Comparison of ENCODE assay signal across 9 cellular contexts in the genomic region with DNA sequence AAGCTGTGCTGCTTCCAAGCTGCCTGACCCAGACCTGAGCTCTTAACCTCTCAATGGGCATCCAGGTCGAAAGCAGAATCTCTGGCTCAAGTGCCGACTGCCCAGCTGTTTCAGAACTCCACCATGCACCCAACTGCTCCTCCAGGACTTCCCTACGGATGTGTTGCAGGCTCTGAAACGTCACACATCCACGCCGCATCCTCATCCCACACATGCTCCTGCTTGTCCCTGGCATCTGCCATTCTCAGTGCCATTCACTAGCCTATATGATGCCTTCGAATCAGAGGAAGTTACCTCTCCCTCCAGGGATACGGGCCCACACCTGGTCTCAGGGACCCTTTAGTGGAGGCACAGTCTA. TPM values are rescaled to one million over a fixed set of nuclear protein-coding genes. Genes with fewer than 3 reads are reported as not detected.
DNase-seq lines count a peak whose midpoint lies in the region; ATAC-seq and TF ChIP-seq lines count a peak whose summit lies in the region.
"Had no signal": no experiment of that assay in that cellular context is flagged by ENCODE, and none has a peak within 500 bp of the region (broad histone marks: within the 10 kb centered on the region; RNA-seq: fewer than 3 reads in every experiment).

No MANE protein-coding gene starts in this region.

- no peak for ATAC-seq in HG03571 (IDR thresholded peaks at IDR 0.05; ENCODE audit: unreplicated experiment)

- TF ChIP-seq CTCF in GM12864 (IDR thresholded peaks at IDR 0.05; ENCODE audit: low read depth, low read length, missing control alignments) (no peak), OCI-LY1 (IDR thresholded peaks at IDR 0.05; ENCODE audit: low read length) (no peak), endodermal cell (conservative IDR thresholded peaks at IDR 0.05) (no peak)

- H2BK5ac ChIP-seq in neuronal stem cell (ENCODE audit: low read length): no peak overlapping the region

- no peak overlapping the region for H2BK120ac ChIP-seq in neuronal stem cell (ENCODE audit: low read depth, low read length)

- peaks cover 5% of the 10 kb centered on the region for H3K4me1 ChIP-seq in OCI-LY1 (ENCODE audit: insufficient read depth, low read length, severe bottlenecking)
- H3K4me1 ChIP-seq in endodermal cell (ENCODE audit: control insufficient read depth, insufficient read depth, low read length): no peaks in the 10 kb centered on the region
- H3K4me1 ChIP-seq in neuronal stem cell (ENCODE audit: control insufficient read depth in 2 of 2, insufficient read depth in 1 of 2, low read depth in 1 of 2, low read length in 2 of 2): peaks cover 1 to 6% of the 10 kb centered on the region in 2 donors

- H3K36me3 ChIP-seq in OCI-LY1 (ENCODE audit: insufficient read depth, low read length): no peaks in the 10 kb centered on the region
- no peaks in the 10 kb centered on the region for H3K36me3 ChIP-seq in endodermal cell (ENCODE audit: control insufficient read depth, insufficient read depth, low read length)
- no peaks in the 10 kb centered on the region for H3K36me3 ChIP-seq in neuronal stem cell (replicated peaks in 1 of 2; ENCODE audit: control insufficient read depth in 2 of 2, insufficient read depth in 2 of 2, low read length in 2 of 2)

- H3K4me3 ChIP-seq in GM12864 (ENCODE audit: low read depth, low read length) (peak overlapping the region; percentile 59), OCI-LY1 (ENCODE audit: low read depth, low read length, poor library complexity, severe bottlenecking) (no peak overlapping the region), endodermal cell (ENCODE audit: low read length) (peak overlapping the region; percentile 65), neuronal stem cell (ENCODE audit: low read length in 2 of 2) (peak overlapping the region in 1 of 2 donors; percentile 27)

- H3F3A ChIP-seq in OCI-LY1 (ENCODE audit: insufficient read depth, low read length): no peaks in the 10 kb centered on the region

- no peaks in the 10 kb centered on the region for H3K9me3 Mint-ChIP-seq in endodermal cell

- H2AFZ ChIP-seq in OCI-LY1 (ENCODE audit: low read length) (no peak overlapping the region), neuronal stem cell (ENCODE audit: low read length) (peak overlapping the region; percentile 94)

- H3K14ac ChIP-seq in neuronal stem cell (ENCODE audit: low read length): no peak overlapping the region

- H3K27me3 Mint-ChIP-seq in endodermal cell (ENCODE audit: insufficient read depth): peaks cover 37% of the 10 kb centered on the region

- no peaks in the 10 kb centered on the region for H3K27me3 ChIP-seq in OCI-LY1 (ENCODE audit: insufficient read depth, low read length)
- H3K27me3 ChIP-seq in endodermal cell (ENCODE audit: control insufficient read depth, insufficient read depth, low read length, poor library complexity, severe bottlenecking): peaks cover 19% of the 10 kb centered on the region
- peaks cover 0 to 21% (median 4%) of the 10 kb centered on the region in 3 experiments for H3K27me3 ChIP-seq in neuronal stem cell (ENCODE audit: control insufficient read depth in 3 of 3, insufficient read depth in 3 of 3, low read depth in 1 of 3, low read length in 3 of 3)

- H3K36me3 Mint-ChIP-seq in endodermal cell (ENCODE audit: low read depth): no peaks in the 10 kb centered on the region

- no peaks in the 10 kb centered on the region for H4K20me1 ChIP-seq in OCI-LY1 (ENCODE audit: insufficient read depth, low read length)

- H4K8ac ChIP-seq in neuronal stem cell (ENCODE audit: low read depth, low read length): peak overlapping the region; percentile 33

- H3K4ac ChIP-seq in neuronal stem cell (ENCODE audit: low read length): no peak overlapping the region

- H3K18ac ChIP-seq in neuronal stem cell (ENCODE audit: low read length): no peak overlapping the region

- no peak overlapping the region for H3K23ac ChIP-seq in neuronal stem cell (ENCODE audit: low read depth, low read length, poor library complexity)

- no peak for DNase-seq in GM12864 (ENCODE audit: low read depth)
- no peak for DNase-seq in endodermal cell
- DNase-seq in neuronal stem cell (ENCODE audit: low spot score): no peak
- DNase-seq in DMS153 treated with DMSO at 0.1 percent for 48 hours (lab: John Stamatoyannopoulos, UW; ENCODE audit: unreplicated experiment): no peak
- no peak for DNase-seq in NCI-H524 treated with DMSO at 0.1 percent for 48 hours (lab: John Stamatoyannopoulos, UW)
- DNase-seq in NCI-H128 (lab: John Stamatoyannopoulos, UW; ENCODE audit: unreplicated experiment): no peak

- no peak overlapping the region for H3K27ac ChIP-seq in OCI-LY1 (ENCODE audit: low read depth, low read length, poor library complexity, severe bottlenecking)
- no peak overlapping the region for H3K27ac ChIP-seq in endodermal cell (ENCODE audit: low read depth, low read length)
- H3K27ac ChIP-seq in neuronal stem cell (replicated peaks; ENCODE audit: low read length): no peak overlapping the region

- peak overlapping the region; percentile 85 for H3K27ac Mint-ChIP-seq in endodermal cell

- no peaks in the 10 kb centered on the region for H3K79me2 ChIP-seq in OCI-LY1 (ENCODE audit: insufficient read depth, low read length)

- H3K4me3 Mint-ChIP-seq in endodermal cell: peak overlapping the region; percentile 56

- peaks cover 10% of the 10 kb centered on the region for H3K4me1 Mint-ChIP-seq in endodermal cell

- no peaks in the 10 kb centered on the region for H3K79me1 ChIP-seq in neuronal stem cell (ENCODE audit: low read depth, low read length)

- no peaks in the 10 kb centered on the region for H3K9me2 ChIP-seq in OCI-LY1 (ENCODE audit: low read depth, low read length)

- H2BK15ac ChIP-seq in neuronal stem cell (ENCODE audit: low read length): no peak overlapping the region

- WGBS in endodermal cell (ENCODE audit: insufficient coverage in 1 of 2, insufficient read length in 1 of 2), 2 experiments: 89 to 96% methylated on average over 7 to 8 of the region's 8 CpGs
- WGBS in neuronal stem cell (ENCODE audit: extremely low coverage in 2 of 2, insufficient read length in 2 of 2, insufficient replicate concordance in 1 of 2), 2 donors: no CpG with 5 or more reads among the region's 8 CpGs

- 0 out of 2 replicates have a peak overlapping the region, but pooled peaks have one; percentile 50 for H3K4me2 ChIP-seq in OCI-LY1 (ENCODE audit: low read length)
- H3K4me2 ChIP-seq in neuronal stem cell (ENCODE audit: insufficient read depth, low read length, poor library complexity, severe bottlenecking): no peak overlapping the region

- H3K9ac ChIP-seq in OCI-LY1 (ENCODE audit: low read length): no peak overlapping the region
- no peak overlapping the region for H3K9ac ChIP-seq in endodermal cell (ENCODE audit: extremely low read depth, low read length, poor library complexity, severe bottlenecking)
- H3K9ac ChIP-seq in neuronal stem cell (ENCODE audit: low read depth, low read length, poor library complexity): no peak overlapping the region

- H2AK5ac ChIP-seq in neuronal stem cell (ENCODE audit: low read depth, low read length): no peak overlapping the region

- H4K91ac ChIP-seq in neuronal stem cell (ENCODE audit: low read depth, low read length, poor library complexity): no peak overlapping the region

- no peaks in the 10 kb centered on the region for H3K9me3 ChIP-seq in OCI-LY1 (ENCODE audit: low read length)
- no peaks in the 10 kb centered on the region for H3K9me3 ChIP-seq in endodermal cell (ENCODE audit: control insufficient read depth, low read length)
- no peaks in the 10 kb centered on the region for H3K9me3 ChIP-seq in neuronal stem cell (replicated peaks in 1 of 2; ENCODE audit: control insufficient read depth in 2 of 2, insufficient read depth in 1 of 2, low read depth in 1 of 2, low read length in 2 of 2)

- no peak overlapping the region for H2BK12ac ChIP-seq in neuronal stem cell (ENCODE audit: low read length)

RNA-seq across cellular contexts. Expression of gene PDZK1IP1, which starts 11.2 kb away (rescaled TPM):
- not detected for total RNA-seq in endodermal cell
- polyA plus RNA-seq in endodermal cell (2013, experiment 1 of 2): not detected
- polyA plus RNA-seq in endodermal cell (2013, experiment 2 of 2): not detected
- polyA plus RNA-seq in neuronal stem cell (2013, experiment 1 of 2): not detected
- not detected for polyA plus RNA-seq in neuronal stem cell (2013, experiment 2 of 2)
- total RNA-seq: temporal lobe had no signal

RNA-seq across cellular contexts. Expression of gene CYP4A22, which starts 41.4 kb away (rescaled TPM):
- under 1 TPM in 1 of 2 donors, not detected in 1; 0.35 TPM for total RNA-seq in endodermal cell
- not detected for polyA plus RNA-seq in endodermal cell (2013, experiment 1 of 2)
- not detected for polyA plus RNA-seq in endodermal cell (2013, experiment 2 of 2)
- not detected for polyA plus RNA-seq in neuronal stem cell (2013, experiment 1 of 2)
- not detected for polyA plus RNA-seq in neuronal stem cell (2013, experiment 2 of 2)
- total RNA-seq: temporal lobe had no signal

RNA-seq across cellular contexts. Expression of gene TAL1, which starts 53.4 kb away (rescaled TPM):
- under 1 TPM in 1 of 2 donors, not detected in 1; 0.04 TPM for total RNA-seq in endodermal cell
- 0.14 TPM for polyA plus RNA-seq in endodermal cell (2013, experiment 1 of 2)
- polyA plus RNA-seq in endodermal cell (2013, experiment 2 of 2): 0.04 TPM
- 0.03 TPM for polyA plus RNA-seq in neuronal stem cell (2013, experiment 1 of 2)
- polyA plus RNA-seq in neuronal stem cell (2013, experiment 2 of 2): 0.01 TPM
